7 cellular contexts compared by ENCODE assay signal in the genomic region with DNA sequence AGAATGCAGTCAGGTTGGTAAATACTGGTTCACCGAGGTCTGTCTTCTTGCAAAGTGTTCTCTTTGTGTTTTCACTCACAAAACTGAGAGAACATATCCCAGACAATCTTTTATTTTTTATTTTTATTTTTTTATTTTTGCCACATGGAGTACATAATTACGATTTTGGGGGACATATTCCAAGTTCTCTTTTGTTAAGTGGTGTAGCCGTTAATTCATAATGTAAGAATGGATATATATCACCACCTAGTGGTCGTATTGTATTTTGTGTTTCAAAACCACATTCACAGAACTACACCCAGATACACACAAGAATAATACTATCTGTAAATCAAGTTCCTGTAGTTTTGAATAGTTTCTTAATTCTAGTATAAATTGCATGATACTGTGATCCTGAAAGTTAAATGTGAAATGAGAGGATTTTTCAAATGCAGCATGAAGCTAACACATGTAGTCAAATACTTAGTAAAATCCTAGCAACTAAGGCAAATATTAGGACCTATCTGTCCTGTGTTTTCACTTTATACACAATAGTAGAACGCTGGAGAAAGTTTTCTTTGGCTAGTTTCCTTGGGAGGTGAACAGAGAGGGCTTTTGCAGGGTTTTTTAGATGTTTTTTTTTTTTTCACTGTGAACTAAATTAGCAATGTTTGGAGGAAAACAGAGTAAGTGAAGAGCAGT.
DNase-seq lines count a peak whose midpoint lies in the region; ATAC-seq, FAIRE-seq and TF ChIP-seq lines count a peak whose summit lies in the region.

No MANE protein-coding gene starts in this region.

- DNase-seq in NCI-H446 (lab: John Stamatoyannopoulos, UW) (peak; percentile 18 to 52), bronchial epithelial cell (ENCODE audit: low read depth) (peak; percentile 54), right lobe of liver (no peak)
- no peak for DNase-seq in activated CD4-positive, alpha-beta memory T cell treated with anti-CD3 and anti-CD28 coated beads, Interleukin-2, amount 10 ng/mL, durations not matched to agents 7 days and 5 days
- DNase-seq in activated CD4-positive, alpha-beta T cell treated with anti-CD3 and anti-CD28 coated beads, Interleukin-2, amount 50 U/mL, for 48 hours: no peak

- CTCF ChIA-PET in activated CD4-positive, alpha-beta memory T cell treated with anti-CD3 and anti-CD28 coated beads, Interleukin-2, amount 10 ng/mL, durations not matched to agents 7 days and 5 days (lab: Charles Lee): no interaction called here

- H3K9me3 Mint-ChIP-seq in activated CD4-positive, alpha-beta memory T cell treated with anti-CD3 and anti-CD28 coated beads, Interleukin-2, amount 10 ng/mL, durations not matched to agents 7 days and 5 days: no peaks in the 10 kb centered on the region

- TF ChIP-seq POLR2A in right lobe of liver (IDR thresholded peaks at IDR 0.05): no peak

- peak; percentile 73 for ATAC-seq in HG02759 (IDR thresholded peaks at IDR 0.05; ENCODE audit: unreplicated experiment)
- peak; percentile 78 to 86 (median 82) for ATAC-seq in right lobe of liver

- no peaks in the 10 kb centered on the region for H3K36me3 Mint-ChIP-seq in activated CD4-positive, alpha-beta memory T cell treated with anti-CD3 and anti-CD28 coated beads, Interleukin-2, amount 10 ng/mL, durations not matched to agents 7 days and 5 days (ENCODE audit: low read depth)

- TF ChIP-seq CTCF in GM12872 (IDR thresholded peaks at IDR 0.05; ENCODE audit: insufficient read depth, low read depth, low read length) (peak; percentile 37; the same call in 1 of the 3 replicates), bronchial epithelial cell (IDR thresholded peaks at IDR 0.05; ENCODE audit: insufficient read depth, low read length, severe bottlenecking) (peak; percentile 35), right lobe of liver (IDR thresholded peaks at IDR 0.05) (peak; percentile 65 to 75 (median 72))

- H3K4me1 ChIP-seq in right lobe of liver: peaks cover 0 to 14% (median 5%) of the 10 kb centered on the region in 4 donors

- H3K36me3 ChIP-seq in bronchial epithelial cell (ENCODE audit: control insufficient read depth, insufficient read depth, low read length) (no peaks in the 10 kb centered on the region), right lobe of liver (no peaks in the 10 kb centered on the region)

- H3K27ac ChIP-seq in right lobe of liver: peak overlapping the region in 2 of 3 donors; percentile 19 to 42

- WGBS in right lobe of liver (ENCODE audit: insufficient coverage, low coverage, low lambda C conversion rate, missing lambda C conversion rate): 4% methylated on average over 5 of the region's 5 CpGs

- FAIRE-seq in bronchial epithelial cell (lab: Jason Lieb, UNC): no peak

- POLR2A ChIA-PET in activated CD4-positive, alpha-beta memory T cell treated with anti-CD3 and anti-CD28 coated beads, Interleukin-2, amount 10 ng/mL, durations not matched to agents 7 days and 5 days (lab: Charles Lee): no interaction called here

- no peak overlapping the region for H3K4me3 Mint-ChIP-seq in activated CD4-positive, alpha-beta memory T cell treated with anti-CD3 and anti-CD28 coated beads, Interleukin-2, amount 10 ng/mL, durations not matched to agents 7 days and 5 days

- H3K4me1 Mint-ChIP-seq in activated CD4-positive, alpha-beta memory T cell treated with anti-CD3 and anti-CD28 coated beads, Interleukin-2, amount 10 ng/mL, durations not matched to agents 7 days and 5 days: peaks cover 3% of the 10 kb centered on the region

- H3K9me3 ChIP-seq in right lobe of liver: no peaks in the 10 kb centered on the region

- H3K27ac Mint-ChIP-seq in activated CD4-positive, alpha-beta memory T cell treated with anti-CD3 and anti-CD28 coated beads, Interleukin-2, amount 10 ng/mL, durations not matched to agents 7 days and 5 days: no peak overlapping the region

- H3K4me3 ChIP-seq in bronchial epithelial cell (ENCODE audit: low read depth, low read length): no peak overlapping the region
- peak overlapping the region in 1 of 3 donors; percentile 13 for H3K4me3 ChIP-seq in right lobe of liver

- H3K27me3 ChIP-seq in bronchial epithelial cell (ENCODE audit: control insufficient read depth, insufficient read depth, low read length): no peaks in the 10 kb centered on the region
- no peaks in the 10 kb centered on the region for H3K27me3 ChIP-seq in right lobe of liver

- intact Hi-C loops in right lobe of liver (cut with DNase I): no loop called here

- H3K27me3 Mint-ChIP-seq in activated CD4-positive, alpha-beta memory T cell treated with anti-CD3 and anti-CD28 coated beads, Interleukin-2, amount 10 ng/mL, durations not matched to agents 7 days and 5 days: peaks cover 28% of the 10 kb centered on the region

Comparison
In these comparisons a context has a peak if more than half of its experiments do, and no peak if none do; other contexts are left out.
1. DNase-seq: peak in NCI-H446 (2 of 2) and bronchial epithelial cell (single experiment); none in right lobe of liver (0 of 3), activated CD4-positive, alpha-beta memory T cell treated with anti-CD3 and anti-CD28 coated beads, Interleukin-2, amount 10 ng/mL, durations not matched to agents 7 days and 5 days (single experiment) and activated CD4-positive, alpha-beta T cell treated with anti-CD3 and anti-CD28 coated beads, Interleukin-2, amount 50 U/mL, for 48 hours (0 of 2).
2. Peak in every context shown above with its lines, with median percentiles within 50 percentile points of each other: CTCF ChIP-seq.